1 cellular context compared by ENCODE assay signal in the genomic region with DNA sequence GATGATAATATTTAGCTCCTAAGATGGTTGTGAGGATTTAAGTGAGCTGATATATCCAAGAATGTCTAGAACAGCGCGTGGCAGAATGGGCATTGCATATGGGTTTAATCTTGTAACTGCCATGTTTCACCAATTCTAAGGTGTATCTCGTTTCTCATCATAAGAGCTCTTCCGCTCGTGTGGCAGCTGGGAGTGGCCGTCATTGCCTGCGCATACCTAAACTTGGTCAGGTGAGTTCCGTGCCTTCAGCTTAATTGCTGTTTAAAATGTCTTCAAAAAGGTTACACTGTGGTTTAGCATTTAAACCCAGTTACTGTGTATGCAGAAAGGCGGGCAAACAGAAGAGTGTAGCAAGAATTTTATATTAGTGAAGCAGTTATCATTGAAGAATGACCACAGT.
TF ChIP-seq lines count a peak whose summit lies in the region.

No MANE protein-coding gene starts in this region.

TF ChIP-seq in GM12878, 131 proteins besides CTCF, POLR2A, EP300 and RAD21:
- no peak for TF ChIP-seq TCF12 (IDR thresholded peaks at IDR 0.05; ENCODE audit: low read depth, low read length)
- TF ChIP-seq, protein P1, sequence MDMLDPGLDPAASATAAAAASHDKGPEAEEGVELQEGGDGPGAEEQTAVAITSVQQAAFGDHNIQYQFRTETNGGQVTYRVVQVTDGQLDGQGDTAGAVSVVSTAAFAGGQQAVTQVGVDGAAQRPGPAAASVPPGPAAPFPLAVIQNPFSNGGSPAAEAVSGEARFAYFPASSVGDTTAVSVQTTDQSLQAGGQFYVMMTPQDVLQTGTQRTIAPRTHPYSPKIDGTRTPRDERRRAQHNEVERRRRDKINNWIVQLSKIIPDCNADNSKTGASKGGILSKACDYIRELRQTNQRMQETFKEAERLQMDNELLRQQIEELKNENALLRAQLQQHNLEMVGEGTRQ (IDR thresholded peaks at IDR 0.05; ENCODE audit: borderline replicate concordance, low read depth, low read length) = no peak
- TF ChIP-seq, protein P2, sequence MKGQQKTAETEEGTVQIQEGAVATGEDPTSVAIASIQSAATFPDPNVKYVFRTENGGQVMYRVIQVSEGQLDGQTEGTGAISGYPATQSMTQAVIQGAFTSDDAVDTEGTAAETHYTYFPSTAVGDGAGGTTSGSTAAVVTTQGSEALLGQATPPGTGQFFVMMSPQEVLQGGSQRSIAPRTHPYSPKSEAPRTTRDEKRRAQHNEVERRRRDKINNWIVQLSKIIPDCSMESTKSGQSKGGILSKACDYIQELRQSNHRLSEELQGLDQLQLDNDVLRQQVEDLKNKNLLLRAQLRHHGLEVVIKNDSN (IDR thresholded peaks at IDR 0.05; ENCODE audit: borderline replicate concordance, extremely low read length, insufficient read depth, low read depth, low read length) = no peak
- no peak for TF ChIP-seq YY1 (IDR thresholded peaks at IDR 0.05; ENCODE audit: low read depth, low read length)
- no peak for TF ChIP-seq SMAD1 (IDR thresholded peaks at IDR 0.05; ENCODE audit: low read depth, partially characterized antibody)
- TF ChIP-seq IKZF1 (conservative IDR thresholded peaks at IDR 0.05) = no peak
- no peak for TF ChIP-seq BCL11A (IDR thresholded peaks at IDR 0.05; ENCODE audit: low read depth, low read length)
- TF ChIP-seq, protein P3, sequence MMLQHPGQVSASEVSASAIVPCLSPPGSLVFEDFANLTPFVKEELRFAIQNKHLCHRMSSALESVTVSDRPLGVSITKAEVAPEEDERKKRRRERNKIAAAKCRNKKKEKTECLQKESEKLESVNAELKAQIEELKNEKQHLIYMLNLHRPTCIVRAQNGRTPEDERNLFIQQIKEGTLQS (IDR thresholded peaks at IDR 0.05; ENCODE audit: borderline replicate concordance, extremely low read depth, low read depth, low read length) = no peak
- TF ChIP-seq ESRRA (IDR thresholded peaks at IDR 0.05; ENCODE audit: low read length) = no peak
- no peak for TF ChIP-seq FOXK2 (IDR thresholded peaks at IDR 0.05)
- TF ChIP-seq, protein P4, sequence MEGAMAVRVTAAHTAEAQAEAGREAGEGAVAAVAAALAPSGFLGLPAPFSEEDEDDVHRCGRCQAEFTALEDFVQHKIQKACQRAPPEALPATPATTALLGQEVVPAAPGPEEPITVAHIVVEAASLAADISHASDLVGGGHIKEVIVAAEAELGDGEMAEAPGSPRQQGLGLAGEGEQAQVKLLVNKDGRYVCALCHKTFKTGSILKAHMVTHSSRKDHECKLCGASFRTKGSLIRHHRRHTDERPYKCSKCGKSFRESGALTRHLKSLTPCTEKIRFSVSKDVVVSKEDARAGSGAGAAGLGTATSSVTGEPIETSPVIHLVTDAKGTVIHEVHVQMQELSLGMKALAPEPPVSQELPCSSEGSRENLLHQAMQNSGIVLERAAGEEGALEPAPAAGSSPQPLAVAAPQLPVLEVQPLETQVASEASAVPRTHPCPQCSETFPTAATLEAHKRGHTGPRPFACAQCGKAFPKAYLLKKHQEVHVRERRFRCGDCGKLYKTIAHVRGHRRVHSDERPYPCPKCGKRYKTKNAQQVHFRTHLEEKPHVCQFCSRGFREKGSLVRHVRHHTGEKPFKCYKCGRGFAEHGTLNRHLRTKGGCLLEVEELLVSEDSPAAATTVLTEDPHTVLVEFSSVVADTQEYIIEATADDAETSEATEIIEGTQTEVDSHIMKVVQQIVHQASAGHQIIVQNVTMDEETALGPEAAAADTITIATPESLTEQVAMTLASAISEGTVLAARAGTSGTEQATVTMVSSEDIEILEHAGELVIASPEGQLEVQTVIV (IDR thresholded peaks at IDR 0.05; ENCODE audit: borderline replicate concordance, partially characterized antibody) = no peak
